ENCODE assay signal across 10 cellular contexts in the genomic region with DNA sequence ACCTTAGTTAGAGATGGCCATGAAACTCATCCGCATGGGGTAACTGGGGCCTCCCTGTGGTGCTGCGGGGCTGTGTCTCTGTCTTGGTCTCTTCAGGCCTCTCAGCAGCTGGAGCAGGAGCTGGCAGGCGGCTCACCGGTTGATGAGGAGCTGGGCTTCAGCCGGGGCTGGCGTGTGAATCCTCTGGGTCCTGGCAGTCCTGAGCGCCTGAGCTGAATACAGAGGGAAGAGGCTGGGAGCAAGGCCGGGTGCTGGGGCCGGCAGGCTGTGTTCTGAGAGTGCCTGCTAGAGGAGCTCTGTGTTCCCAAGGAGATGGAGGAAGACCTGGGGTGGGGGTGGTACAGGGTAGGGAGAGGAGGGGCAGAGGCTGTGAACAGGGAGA. TPM values are rescaled to one million over a fixed set of nuclear protein-coding genes. Genes with fewer than 3 reads are reported as not detected.
DNase-seq lines count a peak whose midpoint lies in the region; ATAC-seq, FAIRE-seq and TF ChIP-seq lines count a peak whose summit lies in the region.
"Not testable (repeated sequence)": the region's sequence is repeated elsewhere in the genome, so short reads cannot be mapped to it uniquely, and the experiment has no call there.
"Had no signal": no experiment of that assay in that cellular context is flagged by ENCODE, and none has a peak within 500 bp of the region (broad histone marks: within the 10 kb centered on the region; RNA-seq: fewer than 3 reads in every experiment).

No MANE protein-coding gene starts in this region.

- H3K4me3 Mint-ChIP-seq in T-helper 1 cell treated with Interleukin-12 subunit alpha and Interleukin-12 subunit beta and Interleukin-4 antibody, amounts not matched to agents 30 μg/mL and 1 μg/mL, for 36 hours: peak overlapping the region; percentile 84
- not testable (repeated sequence) for H3K4me3 Mint-ChIP-seq in activated CD8-positive, alpha-beta T cell treated with anti-CD3 and anti-CD28 coated beads for 36 hours; activated naive CD4-positive, alpha-beta T cell treated with anti-CD3 and anti-CD28 coated beads for 36 hours
- peak overlapping the region in 6 of 10 donors; percentile 26 to 74 (median 60) for H3K4me3 Mint-ChIP-seq in naive thymus-derived CD8-positive, alpha-beta T cell

- H3K36me3 Mint-ChIP-seq in T-helper 1 cell treated with Interleukin-12 subunit alpha and Interleukin-12 subunit beta and Interleukin-4 antibody, amounts not matched to agents 30 μg/mL and 1 μg/mL, for 36 hours (ENCODE audit: low read depth): peaks cover 54% of the 10 kb centered on the region
- peaks cover 27% of the 10 kb centered on the region for H3K36me3 Mint-ChIP-seq in activated CD8-positive, alpha-beta T cell treated with anti-CD3 and anti-CD28 coated beads for 36 hours (ENCODE audit: low read depth)
- not testable (repeated sequence) for H3K36me3 Mint-ChIP-seq in activated naive CD4-positive, alpha-beta T cell treated with anti-CD3 and anti-CD28 coated beads for 36 hours (ENCODE audit: low read depth)
- H3K36me3 Mint-ChIP-seq in naive thymus-derived CD8-positive, alpha-beta T cell: peaks cover 0 to 16% (median 0%) of the 10 kb centered on the region in 3 donors

- H3K4me3 ChIP-seq in BLaER1 treated with 17β-estradiol and CSF1 and Interleukin-3, amounts not matched to agents 10 nM and 100 nM: peak overlapping the region in 5 of 10 experiments; percentile 38 to 49 (median 45); a peak in 8 of 20 replicates
- not testable (repeated sequence) for H3K4me3 ChIP-seq in effector memory CD4-positive, alpha-beta T cell (ENCODE audit: insufficient read depth, low read depth, low read length, poor library complexity, severe bottlenecking); upper lobe of left lung

- H4K20me1 ChIP-seq in BLaER1 treated with 17β-estradiol and CSF1 and Interleukin-3, amounts not matched to agents 10 nM and 100 nM: not testable (repeated sequence)

- TF ChIP-seq EP300 in upper lobe of left lung (IDR thresholded peaks at IDR 0.05): not testable (repeated sequence)

- peak overlapping the region; percentile 92 for H3K27ac Mint-ChIP-seq in T-helper 1 cell treated with Interleukin-12 subunit alpha and Interleukin-12 subunit beta and Interleukin-4 antibody, amounts not matched to agents 30 μg/mL and 1 μg/mL, for 36 hours
- H3K27ac Mint-ChIP-seq in activated CD8-positive, alpha-beta T cell treated with anti-CD3 and anti-CD28 coated beads for 36 hours: peak overlapping the region; percentile 82
- H3K27ac Mint-ChIP-seq in activated naive CD4-positive, alpha-beta T cell treated with anti-CD3 and anti-CD28 coated beads for 36 hours: peak overlapping the region; percentile 62
- peak overlapping the region in 5 of 10 donors; percentile 29 to 92 (median 79) for H3K27ac Mint-ChIP-seq in naive thymus-derived CD8-positive, alpha-beta T cell

- H3K4me1 Mint-ChIP-seq in T-helper 1 cell treated with Interleukin-12 subunit alpha and Interleukin-12 subunit beta and Interleukin-4 antibody, amounts not matched to agents 30 μg/mL and 1 μg/mL, for 36 hours (ENCODE audit: low read depth): peaks cover 57% of the 10 kb centered on the region
- peaks cover 54% of the 10 kb centered on the region for H3K4me1 Mint-ChIP-seq in activated CD8-positive, alpha-beta T cell treated with anti-CD3 and anti-CD28 coated beads for 36 hours (ENCODE audit: low read depth)
- peaks cover 44% of the 10 kb centered on the region for H3K4me1 Mint-ChIP-seq in activated naive CD4-positive, alpha-beta T cell treated with anti-CD3 and anti-CD28 coated beads for 36 hours (ENCODE audit: low read depth)
- H3K4me1 Mint-ChIP-seq in naive thymus-derived CD8-positive, alpha-beta T cell: peaks cover 27 to 58% (median 50%) of the 10 kb centered on the region in 4 donors

- not testable (repeated sequence) for DNase-seq in GM12892 (ENCODE audit: insufficient read length); activated CD8-positive, alpha-beta T cell treated with anti-CD3 and anti-CD28 coated beads for 36 hours; activated naive CD4-positive, alpha-beta T cell treated with anti-CD3 and anti-CD28 coated beads for 36 hours; effector memory CD4-positive, alpha-beta T cell; naive thymus-derived CD8-positive, alpha-beta T cell; upper lobe of left lung

- peak overlapping the region; percentile 84 to 100 (median 98) for H3K4me2 ChIP-seq in BLaER1 treated with 17β-estradiol and CSF1 and Interleukin-3, amounts not matched to agents 10 nM and 100 nM

- peak overlapping the region in 9 of 11 experiments; percentile 53 to 96 (median 92); a peak in 18 of 22 replicates for H3K27ac ChIP-seq in BLaER1 treated with 17β-estradiol and CSF1 and Interleukin-3, amounts not matched to agents 10 nM and 100 nM
- H3K27ac ChIP-seq in effector memory CD4-positive, alpha-beta T cell (ENCODE audit: insufficient read depth, low read length, poor library complexity, severe bottlenecking): peak overlapping the region; percentile 21
- peak overlapping the region in 3 of 4 donors; percentile 10 to 67 (median 61) for H3K27ac ChIP-seq in upper lobe of left lung

- not testable (repeated sequence) for TF ChIP-seq CTCF in activated CD8-positive, alpha-beta T cell treated with anti-CD3 and anti-CD28 coated beads for 36 hours (IDR thresholded peaks at IDR 0.05); upper lobe of left lung (IDR thresholded peaks at IDR 0.05)

- ATAC-seq in activated CD8-positive, alpha-beta T cell treated with anti-CD3 and anti-CD28 coated beads for 36 hours; naive thymus-derived CD8-positive, alpha-beta T cell; upper lobe of left lung (ENCODE audit: low FRiP score in 2 of 2): not testable (repeated sequence)

- H3K36me3 ChIP-seq in BLaER1 treated with 17β-estradiol and CSF1 and Interleukin-3, amounts not matched to agents 10 nM and 100 nM: peaks cover 0 to 42% (median 4%) of the 10 kb centered on the region in 11 experiments; a peak in 11 of 22 replicates
- H3K36me3 ChIP-seq in effector memory CD4-positive, alpha-beta T cell (ENCODE audit: control insufficient read depth, insufficient read depth, low read length); upper lobe of left lung: not testable (repeated sequence)

- 78 to 79% methylated on average over 8 to 9 of the region's 9 CpGs for WGBS in upper lobe of left lung, 2 donors

- intact Hi-C loops in activated CD8-positive, alpha-beta T cell treated with anti-CD3 and anti-CD28 coated beads for 36 hours (cut with micrococcal nuclease): not testable (repeated sequence)
- intact Hi-C loops in activated naive CD4-positive, alpha-beta T cell treated with anti-CD3 and anti-CD28 coated beads for 36 hours (cut with micrococcal nuclease): loop anchor here (5.0 kb wide), 1 partner anchor 33 kb away; the partner anchor contains the start of genes HCFC1R1, THOC6 and TNFRSF12A

- peak; percentile 5 for FAIRE-seq in GM12892 (lab: Jason Lieb, UNC)

- H3K9me3 Mint-ChIP-seq in T-helper 1 cell treated with Interleukin-12 subunit alpha and Interleukin-12 subunit beta and Interleukin-4 antibody, amounts not matched to agents 30 μg/mL and 1 μg/mL, for 36 hours; activated CD8-positive, alpha-beta T cell treated with anti-CD3 and anti-CD28 coated beads for 36 hours; activated naive CD4-positive, alpha-beta T cell treated with anti-CD3 and anti-CD28 coated beads for 36 hours; naive thymus-derived CD8-positive, alpha-beta T cell: not testable (repeated sequence)

- POLR2A ChIA-PET in activated CD8-positive, alpha-beta T cell treated with anti-CD3 and anti-CD28 coated beads for 36 hours (lab: Charles Lee): interaction anchor here (0.8 to 1.5 kb wide), 3 partner anchors 8 to 73 kb away, joined by 3 to 7 read pairs (median 3); no protein-coding TSS in a partner anchor
- POLR2A ChIA-PET in naive thymus-derived CD8-positive, alpha-beta T cell (lab: Charles Lee): interaction anchor here (1.1 to 15.7 kb wide), 4 partner anchors 9 to 107 kb away, joined by 3 to 278 read pairs (median 34); partner anchors contain the start of genes IL32 and ZNF213

- not testable (repeated sequence) for H3K27me3 ChIP-seq in BLaER1 treated with 17β-estradiol and CSF1 and Interleukin-3, amounts not matched to agents 10 nM and 100 nM; effector memory CD4-positive, alpha-beta T cell (replicated peaks; ENCODE audit: control insufficient read depth, insufficient read depth, low read length, poor library complexity, severe bottlenecking); upper lobe of left lung

- H3K27me3 Mint-ChIP-seq in T-helper 1 cell treated with Interleukin-12 subunit alpha and Interleukin-12 subunit beta and Interleukin-4 antibody, amounts not matched to agents 30 μg/mL and 1 μg/mL, for 36 hours (ENCODE audit: low read depth); activated CD8-positive, alpha-beta T cell treated with anti-CD3 and anti-CD28 coated beads for 36 hours; activated naive CD4-positive, alpha-beta T cell treated with anti-CD3 and anti-CD28 coated beads for 36 hours (ENCODE audit: low read depth); naive thymus-derived CD8-positive, alpha-beta T cell: not testable (repeated sequence)

- peaks cover 68 to 91% (median 87%) of the 10 kb centered on the region in 10 experiments for H3K4me1 ChIP-seq in BLaER1 treated with 17β-estradiol and CSF1 and Interleukin-3, amounts not matched to agents 10 nM and 100 nM
- H3K4me1 ChIP-seq in effector memory CD4-positive, alpha-beta T cell (ENCODE audit: control insufficient read depth, insufficient read depth, low read length, poor library complexity, severe bottlenecking): peaks cover 41% of the 10 kb centered on the region
- H3K4me1 ChIP-seq in upper lobe of left lung: peaks cover 20 to 40% (median 27%) of the 10 kb centered on the region in 4 donors

- peak overlapping the region in 9 of 11 experiments; percentile 26 to 98 (median 72); a peak in 17 of 22 replicates for H3K9ac ChIP-seq in BLaER1 treated with 17β-estradiol and CSF1 and Interleukin-3, amounts not matched to agents 10 nM and 100 nM

- H3K9me3 ChIP-seq in BLaER1 treated with 17β-estradiol and CSF1 and Interleukin-3, amounts not matched to agents 10 nM and 100 nM (replicated peaks in 1 of 11); effector memory CD4-positive, alpha-beta T cell (ENCODE audit: control insufficient read depth, low read length); upper lobe of left lung: not testable (repeated sequence)

- not testable (repeated sequence) for TF ChIP-seq POLR2A in GM12892 (IDR thresholded peaks at IDR 0.05; ENCODE audit: low read depth, low read length); upper lobe of left lung (IDR thresholded peaks at IDR 0.05)

- CTCF ChIA-PET in activated CD8-positive, alpha-beta T cell treated with anti-CD3 and anti-CD28 coated beads for 36 hours (lab: Charles Lee): interaction anchor here (1.2 to 14.0 kb wide), 3 partner anchors 26 to 73 kb away, joined by 4 to 288 read pairs (median 64); no protein-coding TSS in a partner anchor
- CTCF ChIA-PET in activated naive CD4-positive, alpha-beta T cell treated with anti-CD3 and anti-CD28 coated beads for 36 hours (lab: Charles Lee): interaction anchor here (0.9 to 1.2 kb wide), 2 partner anchors 23 to 24 kb away, joined by 3 read pairs; no protein-coding TSS in a partner anchor

RNA-seq across cellular contexts. Expression of gene MMP25, which starts 9.4 kb away (rescaled TPM):
- 0.81 TPM for polyA plus RNA-seq in GM12892 (2012; ENCODE audit: missing spikeins)
- 1 to 10 TPM; 1.1 to 1.5 TPM for total RNA-seq in activated CD8-positive, alpha-beta T cell treated with anti-CD3 and anti-CD28 coated beads for 36 hours
- total RNA-seq in activated naive CD4-positive, alpha-beta T cell treated with anti-CD3 and anti-CD28 coated beads for 36 hours: under 1 TPM; 0.29 to 0.37 TPM
- total RNA-seq in naive thymus-derived CD8-positive, alpha-beta T cell: under 1 TPM; 0.38 to 0.60 TPM
- polyA plus RNA-seq in naive thymus-derived CD8-positive, alpha-beta T cell: under 1 TPM; 0.36 to 0.94 (median 0.60) TPM
- total RNA-seq in upper lobe of left lung: 10 to 100 TPM; 10.0 to 41.4 (median 20.5) TPM
- polyA plus RNA-seq: AG04450 had no signal

RNA-seq across cellular contexts. Expression of gene IL32, which starts 9.7 kb away (rescaled TPM):
- polyA plus RNA-seq in GM12892 (2012; ENCODE audit: missing spikeins): 373 TPM
- total RNA-seq in activated CD8-positive, alpha-beta T cell treated with anti-CD3 and anti-CD28 coated beads for 36 hours: 100 to 1,000 TPM; 971 to 974 TPM
- total RNA-seq in activated naive CD4-positive, alpha-beta T cell treated with anti-CD3 and anti-CD28 coated beads for 36 hours: 100 to 1,000 TPM; 964 to 991 TPM
- total RNA-seq in naive thymus-derived CD8-positive, alpha-beta T cell: 100 to 1,000 TPM; 363 to 375 TPM
- polyA plus RNA-seq in naive thymus-derived CD8-positive, alpha-beta T cell: 1,000 to 10,000 TPM; 1,686 to 2,118 (median 1,952) TPM
- 100 to 1,000 TPM in 3 of 6 donors, 10 to 100 TPM in 3; 31.4 to 220 (median 116) TPM for total RNA-seq in upper lobe of left lung

RNA-seq across cellular contexts. Expression of gene BICDL2, which starts 19.0 kb away (rescaled TPM):
- polyA plus RNA-seq in GM12892 (2012; ENCODE audit: missing spikeins): 0.15 TPM
- total RNA-seq in activated CD8-positive, alpha-beta T cell treated with anti-CD3 and anti-CD28 coated beads for 36 hours: under 1 TPM; 0.77 to 0.92 TPM
- not detected for total RNA-seq in activated naive CD4-positive, alpha-beta T cell treated with anti-CD3 and anti-CD28 coated beads for 36 hours
- total RNA-seq in naive thymus-derived CD8-positive, alpha-beta T cell: not detected
- not detected for polyA plus RNA-seq in naive thymus-derived CD8-positive, alpha-beta T cell
- total RNA-seq in upper lobe of left lung: 10 to 100 TPM; 18.5 to 98.5 (median 35.0) TPM
- total RNA-seq: HFFc6 had no signal
- polyA plus RNA-seq: AG04450 had no signal

RNA-seq across cellular contexts. Expression of gene THOC6, which starts 31.9 kb away (rescaled TPM):
- 19.5 TPM for polyA plus RNA-seq in GM12892 (2012; ENCODE audit: missing spikeins)
- total RNA-seq in activated CD8-positive, alpha-beta T cell treated with anti-CD3 and anti-CD28 coated beads for 36 hours: 10 to 100 TPM; 55.4 to 56.6 TPM
- 10 to 100 TPM; 40.6 to 41.0 TPM for total RNA-seq in activated naive CD4-positive, alpha-beta T cell treated with anti-CD3 and anti-CD28 coated beads for 36 hours
- total RNA-seq in naive thymus-derived CD8-positive, alpha-beta T cell: 10 to 100 TPM; 24.2 to 24.9 TPM
- polyA plus RNA-seq in naive thymus-derived CD8-positive, alpha-beta T cell: 10 to 100 TPM; 45.2 to 59.0 (median 58.8) TPM
- 10 to 100 TPM; 18.5 to 40.8 (median 33.1) TPM for total RNA-seq in upper lobe of left lung

RNA-seq across cellular contexts. Expression of gene HCFC1R1, which starts 32.0 kb away (rescaled TPM):
- polyA plus RNA-seq in GM12892 (2012; ENCODE audit: missing spikeins): 15.2 TPM
- total RNA-seq in activated CD8-positive, alpha-beta T cell treated with anti-CD3 and anti-CD28 coated beads for 36 hours: 10 to 100 TPM; 24.2 to 24.8 TPM
- 10 to 100 TPM; 22.6 to 26.8 TPM for total RNA-seq in activated naive CD4-positive, alpha-beta T cell treated with anti-CD3 and anti-CD28 coated beads for 36 hours
- 10 to 100 TPM; 14.0 to 15.1 TPM for total RNA-seq in naive thymus-derived CD8-positive, alpha-beta T cell
- 10 to 100 TPM; 13.1 to 16.5 (median 16.5) TPM for polyA plus RNA-seq in naive thymus-derived CD8-positive, alpha-beta T cell
- 10 to 100 TPM; 28.3 to 85.1 (median 42.2) TPM for total RNA-seq in upper lobe of left lung

Comparison
In these comparisons a context has a peak if more than half of its experiments do, and no peak if none do; other contexts are left out.
1. H3K27ac ChIP-seq: peak in every context shown above with its lines; median percentile 92 in BLaER1 treated with 17β-estradiol and CSF1 and Interleukin-3, amounts not matched to agents 10 nM and 100 nM; 61 in upper lobe of left lung; 21 in effector memory CD4-positive, alpha-beta T cell.
2. RNA of gene MMP25, which starts 9.4 kb away (total RNA-seq): 10.0 to 41.4 TPM in upper lobe of left lung; 1.1 to 1.5 TPM in activated CD8-positive, alpha-beta T cell treated with anti-CD3 and anti-CD28 coated beads for 36 hours, 0.38 to 0.60 TPM in naive thymus-derived CD8-positive, alpha-beta T cell and 0.29 to 0.37 TPM in activated naive CD4-positive, alpha-beta T cell treated with anti-CD3 and anti-CD28 coated beads for 36 hours; every median in the first group is over 4 times any median in the second.
3. RNA of gene BICDL2, which starts 19.0 kb away (total RNA-seq): 18.5 to 98.5 TPM in upper lobe of left lung; 0.77 to 0.92 TPM in activated CD8-positive, alpha-beta T cell treated with anti-CD3 and anti-CD28 coated beads for 36 hours, not detected in naive thymus-derived CD8-positive, alpha-beta T cell and not detected in activated naive CD4-positive, alpha-beta T cell treated with anti-CD3 and anti-CD28 coated beads for 36 hours; every median in the first group is over 10 times any median in the second.